In genomic region chr7:72879079-72879736, GRCh38 we compare ENCODE assay signal across 1 cellular context.
A peak's percentile ranks its signal among the peaks of the same experiment; 100 is the strongest.
TF ChIP-seq lines count a peak whose summit lies in the region.
"Not testable (repeated sequence)": the region's sequence is repeated elsewhere in the genome, so short reads cannot be mapped to it uniquely, and the experiment has no call there.

No MANE protein-coding gene starts in this region.

TF ChIP-seq in HepG2, 621 proteins besides CTCF, POLR2A, EP300 and RAD21 (continued from another document and continues in another):
- TF ChIP-seq NFAT5 (CRISPR knock-in tag; IDR thresholded peaks at IDR 0.05), result 0 out of 2 replicates have a peak, but pooled peaks have one; percentile 18
- peak; percentile 93 for TF ChIP-seq ZFX (CRISPR knock-in tag; IDR thresholded peaks at IDR 0.05; ENCODE audit: low read depth)
- TF ChIP-seq SIN3A (IDR thresholded peaks at IDR 0.05; ENCODE audit: borderline replicate concordance, low read depth, low read length), result peak; percentile 24; the same call in 1 of the 2 replicates
- TF ChIP-seq CBFB (CRISPR knock-in tag; IDR thresholded peaks at IDR 0.05), result 0 out of 2 replicates have a peak, but pooled peaks have one; percentile 18
- TF ChIP-seq ZNF121 (CRISPR knock-in tag; IDR thresholded peaks at IDR 0.05), result 0 out of 2 replicates have a peak, but pooled peaks have one; percentile 14
- TF ChIP-seq MTF1 (CRISPR knock-in tag; IDR thresholded peaks at IDR 0.05), result 0 out of 2 replicates have a peak, but pooled peaks have one; percentile 34
- peak; percentile 41; the same call in 1 of the 2 replicates for TF ChIP-seq NCOA1 (CRISPR knock-in tag; IDR thresholded peaks at IDR 0.05)
- TF ChIP-seq MXD3 (CRISPR knock-in tag; IDR thresholded peaks at IDR 0.05), result peak; percentile 88
- TF ChIP-seq TFDP2 (CRISPR knock-in tag; IDR thresholded peaks at IDR 0.05), result peak; percentile 40; the same call in 1 of the 2 replicates
- TF ChIP-seq SOX6 (IDR thresholded peaks at IDR 0.05); NR2F6 (IDR thresholded peaks at IDR 0.05); CREM (CRISPR knock-in tag; IDR thresholded peaks at IDR 0.05): not testable (repeated sequence)
- peak; percentile 11; the same call in 1 of the 2 replicates for TF ChIP-seq SOX6 (CRISPR knock-in tag; IDR thresholded peaks at IDR 0.05)
- peak; percentile 38; the same call in 1 of the 2 replicates for TF ChIP-seq RARA (CRISPR knock-in tag; IDR thresholded peaks at IDR 0.05)
- TF ChIP-seq MXI1 (IDR thresholded peaks at IDR 0.05; ENCODE audit: borderline replicate concordance, low read depth, low read length), result peak; percentile 74; the same call in 1 of the 3 replicates
- TF ChIP-seq ZBTB2 (CRISPR knock-in tag; IDR thresholded peaks at IDR 0.05; ENCODE audit: low read depth), result peak; percentile 33; the same call in 1 of the 2 replicates
- TF ChIP-seq MED8 (CRISPR knock-in tag; IDR thresholded peaks at IDR 0.05; ENCODE audit: insufficient replicate concordance), result peak; percentile 66
- peak; percentile 72 for TF ChIP-seq SKI (IDR thresholded peaks at IDR 0.05; ENCODE audit: partially characterized antibody)
- peak; percentile 65; the same call in 1 of the 2 replicates for TF ChIP-seq DR1 (CRISPR knock-in tag; IDR thresholded peaks at IDR 0.05)
- peak; percentile 54; the same call in 1 of the 2 replicates for TF ChIP-seq RXRA (CRISPR knock-in tag; IDR thresholded peaks at IDR 0.05)
- peak; percentile 73 for TF ChIP-seq PHF20 (CRISPR knock-in tag; IDR thresholded peaks at IDR 0.05)
- TF ChIP-seq ZNF652 (CRISPR knock-in tag; IDR thresholded peaks at IDR 0.05; ENCODE audit: borderline replicate concordance, low read depth), result peak; percentile 53; the same call in 1 of the 2 replicates
- TF ChIP-seq ZFP90 (CRISPR knock-in tag; IDR thresholded peaks at IDR 0.05; ENCODE audit: borderline replicate concordance), result peak; percentile 21; the same call in 1 of the 2 replicates
- peak; percentile 56; the same call in 1 of the 2 replicates for TF ChIP-seq RXRB (CRISPR knock-in tag; IDR thresholded peaks at IDR 0.05; ENCODE audit: borderline replicate concordance)
- TF ChIP-seq TEAD3 (CRISPR knock-in tag; optimal IDR thresholded peaks at IDR 0.05; ENCODE audit: borderline replicate concordance), result peak; percentile 33
- peak; percentile 53 for TF ChIP-seq NR2F6 (CRISPR knock-in tag; IDR thresholded peaks at IDR 0.05)
- peak; percentile 38; the same call in 1 of the 2 replicates for TF ChIP-seq SP2 (CRISPR knock-in tag; IDR thresholded peaks at IDR 0.05)
- TF ChIP-seq THRA (CRISPR knock-in tag; IDR thresholded peaks at IDR 0.05; ENCODE audit: borderline replicate concordance), result 0 out of 2 replicates have a peak, but pooled peaks have one; percentile 12
- peak; percentile 54; the same call in 1 of the 2 replicates for TF ChIP-seq BRD4 (CRISPR knock-in tag; IDR thresholded peaks at IDR 0.05)
- peak; percentile 69 for TF ChIP-seq HOXA3 (CRISPR knock-in tag; IDR thresholded peaks at IDR 0.05)
- peak; percentile 45; the same call in 1 of the 2 replicates for TF ChIP-seq ZNF816 (CRISPR knock-in tag; IDR thresholded peaks at IDR 0.05; ENCODE audit: borderline replicate concordance)
- TF ChIP-seq ZFP82 (CRISPR knock-in tag; IDR thresholded peaks at IDR 0.05; ENCODE audit: borderline replicate concordance), result 0 out of 2 replicates have a peak, but pooled peaks have one; percentile 39
- TF ChIP-seq ZNF253 (CRISPR knock-in tag; IDR thresholded peaks at IDR 0.05; ENCODE audit: borderline replicate concordance), result 0 out of 2 replicates have a peak, but pooled peaks have one; percentile 39
- peak; percentile 30; the same call in 1 of the 2 replicates for TF ChIP-seq CREM (IDR thresholded peaks at IDR 0.05)
- TF ChIP-seq TFE3 (CRISPR knock-in tag; IDR thresholded peaks at IDR 0.05), result 0 out of 2 replicates have a peak, but pooled peaks have one; percentile 35
- TF ChIP-seq SRY (CRISPR knock-in tag; IDR thresholded peaks at IDR 0.05), result 0 out of 2 replicates have a peak, but pooled peaks have one; percentile 26
- TF ChIP-seq CHCHD3 (CRISPR knock-in tag; IDR thresholded peaks at IDR 0.05), result 0 out of 2 replicates have a peak, but pooled peaks have one; percentile 28
- peak; percentile 70 for TF ChIP-seq MNT (IDR thresholded peaks at IDR 0.05)
- peak; percentile 29; the same call in 1 of the 2 replicates for TF ChIP-seq ARNT2 (CRISPR knock-in tag; IDR thresholded peaks at IDR 0.05; ENCODE audit: low read depth)
- TF ChIP-seq FOXK1 (CRISPR knock-in tag; IDR thresholded peaks at IDR 0.05; ENCODE audit: borderline replicate concordance, low read depth), result 0 out of 2 replicates have a peak, but pooled peaks have one; percentile 19
- peak; percentile 83 for TF ChIP-seq PHF21A (CRISPR knock-in tag; IDR thresholded peaks at IDR 0.05)
- TF ChIP-seq RBFOX2 (IDR thresholded peaks at IDR 0.05; ENCODE audit: low read depth, low read length), result peak; percentile 92
- TF ChIP-seq ZNF687 (CRISPR knock-in tag; IDR thresholded peaks at IDR 0.05), result peak; percentile 88
- TF ChIP-seq PHF8 (CRISPR knock-in tag; IDR thresholded peaks at IDR 0.05), result peak; percentile 88
- 0 out of 2 replicates have a peak, but pooled peaks have one; percentile 7 for TF ChIP-seq ATF5 (CRISPR knock-in tag; IDR thresholded peaks at IDR 0.05; ENCODE audit: low read depth)
